ENCODE assay signal across 8 cellular contexts in the genomic region with DNA sequence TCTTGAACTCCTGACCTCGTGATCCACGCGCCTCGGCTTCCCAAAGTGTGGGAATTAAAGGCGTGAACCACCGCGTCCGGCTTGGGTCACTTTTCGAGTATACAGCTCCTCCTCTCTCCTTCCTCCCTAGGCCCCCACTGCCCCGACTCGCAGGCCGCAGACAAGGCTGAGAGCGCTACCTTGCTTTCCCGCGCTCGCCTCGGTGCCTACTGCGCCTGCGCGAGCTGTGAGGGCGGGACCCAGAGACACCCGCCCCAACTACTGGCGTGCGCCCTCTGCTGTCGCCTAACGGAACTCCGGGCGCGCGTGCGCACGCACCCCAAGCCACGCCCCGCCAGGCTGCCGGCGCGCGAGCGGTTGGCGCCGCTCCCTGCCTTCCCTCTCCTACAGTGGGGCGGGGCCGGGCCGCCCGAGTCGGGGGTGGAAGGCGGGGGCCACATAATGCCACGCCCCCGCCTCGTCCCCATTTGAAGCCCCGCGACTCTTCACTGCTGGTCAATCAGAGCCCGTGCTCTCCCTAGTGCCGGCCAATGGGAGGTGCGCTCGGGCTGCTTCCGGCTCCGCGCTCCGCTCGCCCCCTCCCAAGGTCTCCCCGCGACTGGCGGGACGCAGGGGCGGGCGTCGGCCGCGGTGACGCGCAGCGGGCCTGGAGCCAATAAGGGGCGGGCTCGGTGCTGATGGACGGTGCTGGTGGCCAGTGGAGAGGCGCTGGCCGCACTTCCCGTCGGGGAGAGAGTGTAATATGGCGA. TPM values are rescaled to one million over a fixed set of nuclear protein-coding genes. Genes with fewer than 3 reads are reported as not detected.
DNase-seq lines count a peak whose midpoint lies in the region; ATAC-seq and TF ChIP-seq lines count a peak whose summit lies in the region.

TSS of gene RAB8A (plus strand) at position 730 of the 749 bp plus-strand sequence. CDS start at position 743, 13 bp downstream.

- H3K9me3 ChIP-seq in cardiac muscle cell (ENCODE audit: low read depth) = no peaks in the 10 kb centered on the region
- no peaks in the 10 kb centered on the region for H3K9me3 ChIP-seq in parathyroid adenoma (ENCODE audit: control insufficient read depth, low read length)
- H3K9me3 ChIP-seq in tibial nerve = no peaks in the 10 kb centered on the region

- DNase-seq in NCI-H1417 treated with DMSO at 0.1 percent for 48 hours (lab: John Stamatoyannopoulos, UW) (peak; percentile 98), SW480 (ENCODE audit: low spot score) (peak; percentile 99), cardiac muscle cell (ENCODE audit: low read depth in 1 of 2, low spot score in 1 of 2) (peak; percentile 100), tibial nerve (ENCODE audit: low spot score in 2 of 2) (peak; percentile 98)
- DNase-seq in activated naive CD8-positive, alpha-beta T cell treated with anti-CD3 and anti-CD28 coated beads, Interleukin-2, amount 50 U/mL, for 24 hours = peak; percentile 100

- H3K27ac ChIP-seq in cardiac muscle cell = peak within 1 kb of the TSS; percentile 95
- H3K27ac ChIP-seq in parathyroid adenoma = peak within 1 kb of the TSS; percentile 79
- H3K27ac ChIP-seq in tibial nerve = peak within 1 kb of the TSS; percentile 89 to 97 (median 95)

- peaks cover 40% of the 10 kb centered on the region for H3K4me1 Mint-ChIP-seq in activated naive CD8-positive, alpha-beta T cell treated with anti-CD3 and anti-CD28 coated beads, Interleukin-2, amount 50 U/mL, for 24 hours

- H2AFZ ChIP-seq in parathyroid adenoma = peak within 1 kb of the TSS; percentile 99

- H3K36me3 Mint-ChIP-seq in activated naive CD8-positive, alpha-beta T cell treated with anti-CD3 and anti-CD28 coated beads, Interleukin-2, amount 50 U/mL, for 24 hours (ENCODE audit: low read depth) = peaks cover 20% of the 10 kb centered on the region

- H3K4me3 Mint-ChIP-seq in activated naive CD8-positive, alpha-beta T cell treated with anti-CD3 and anti-CD28 coated beads, Interleukin-2, amount 50 U/mL, for 24 hours = peak within 1 kb of the TSS; percentile 96

- TF ChIP-seq EP300 in tibial nerve (IDR thresholded peaks at IDR 0.05) = peak; percentile 56 to 89

- no peak for TF ChIP-seq POLR2A in tibial nerve (IDR thresholded peaks at IDR 0.05)

- peak within 1 kb of the TSS; percentile 91 for H3K4me2 ChIP-seq in parathyroid adenoma (ENCODE audit: low read length)

- H3K4me1 ChIP-seq in cardiac muscle cell (ENCODE audit: low read depth) = peaks cover 10% of the 10 kb centered on the region
- peaks cover 8% of the 10 kb centered on the region for H3K4me1 ChIP-seq in parathyroid adenoma
- peaks cover 0 to 51% (median 38%) of the 10 kb centered on the region in 4 donors for H3K4me1 ChIP-seq in tibial nerve

- no peaks in the 10 kb centered on the region for H3K27me3 ChIP-seq in cardiac muscle cell
- no peaks in the 10 kb centered on the region for H3K27me3 ChIP-seq in parathyroid adenoma (ENCODE audit: control insufficient read depth, insufficient read depth, low read length)
- H3K27me3 ChIP-seq in tibial nerve = no peaks in the 10 kb centered on the region

- no peaks in the 10 kb centered on the region for H3K36me3 ChIP-seq in cardiac muscle cell
- H3K36me3 ChIP-seq in parathyroid adenoma (ENCODE audit: control insufficient read depth, insufficient read depth, low read length) = no peaks in the 10 kb centered on the region
- H3K36me3 ChIP-seq in tibial nerve = peaks cover 0 to 4% (median 0%) of the 10 kb centered on the region in 3 donors

- H3K4me3 ChIP-seq in GM12875 (ENCODE audit: low read depth, low read length) (peak within 1 kb of the TSS; percentile 93), cardiac muscle cell (peak within 1 kb of the TSS; percentile 90), parathyroid adenoma (ENCODE audit: low read depth, low read length) (peak within 1 kb of the TSS; percentile 98), tibial nerve (peak within 1 kb of the TSS; percentile 64 to 94 (median 88))

- peak; percentile 96 for TF ChIP-seq CTCF in GM12875 (IDR thresholded peaks at IDR 0.05; ENCODE audit: borderline replicate concordance, insufficient read depth, low read depth, low read length)
- TF ChIP-seq CTCF in cardiac muscle cell (IDR thresholded peaks at IDR 0.05; ENCODE audit: low read depth, low read length) = peak; percentile 78
- peak; percentile 98 for TF ChIP-seq CTCF in parathyroid adenoma (IDR thresholded peaks at IDR 0.05)
- TF ChIP-seq CTCF in tibial nerve (IDR thresholded peaks at IDR 0.05) = peak; percentile 92 to 100 (median 99)

- H3K79me2 ChIP-seq in parathyroid adenoma = peaks cover 8% of the 10 kb centered on the region

- no peaks in the 10 kb centered on the region for H3K27me3 Mint-ChIP-seq in activated naive CD8-positive, alpha-beta T cell treated with anti-CD3 and anti-CD28 coated beads, Interleukin-2, amount 50 U/mL, for 24 hours

- H3K27ac Mint-ChIP-seq in activated naive CD8-positive, alpha-beta T cell treated with anti-CD3 and anti-CD28 coated beads, Interleukin-2, amount 50 U/mL, for 24 hours = peak within 1 kb of the TSS; percentile 97

- peak within 1 kb of the TSS; percentile 56 for H3K9ac ChIP-seq in parathyroid adenoma

- 1 to 3% methylated on average over 16 to 55 of the region's 81 CpGs for WGBS in tibial nerve, 2 donors

- peak; percentile 92 for ATAC-seq in HG02798 (IDR thresholded peaks at IDR 0.05; ENCODE audit: poor library complexity, unreplicated experiment)
- peak; percentile 97 for ATAC-seq in activated naive CD8-positive, alpha-beta T cell treated with anti-CD3 and anti-CD28 coated beads, Interleukin-2, amount 50 U/mL, for 24 hours

- no peaks in the 10 kb centered on the region for H3K9me3 Mint-ChIP-seq in activated naive CD8-positive, alpha-beta T cell treated with anti-CD3 and anti-CD28 coated beads, Interleukin-2, amount 50 U/mL, for 24 hours

RNA-seq across cellular contexts. Expression of gene RAB8A, which starts in this region (rescaled TPM):
- total RNA-seq in cardiac muscle cell = 38.2 and 52.0 TPM in 2 replicates
- polyA plus RNA-seq in cardiac muscle cell = 87.3 and 93.8 TPM in 2 replicates
- total RNA-seq in tibial nerve = 10 to 100 TPM; 27.3 to 42.9 (median 36.3) TPM

Comparison
In these comparisons a context has a peak if more than half of its experiments do, and no peak if none do; other contexts are left out.
1. Peak in every context shown above with its lines: DNase-seq, ATAC-seq, H3K4me3 ChIP-seq and H3K27ac ChIP-seq.